Comparison of ENCODE assay signal across 31 cellular contexts in the genomic region with DNA sequence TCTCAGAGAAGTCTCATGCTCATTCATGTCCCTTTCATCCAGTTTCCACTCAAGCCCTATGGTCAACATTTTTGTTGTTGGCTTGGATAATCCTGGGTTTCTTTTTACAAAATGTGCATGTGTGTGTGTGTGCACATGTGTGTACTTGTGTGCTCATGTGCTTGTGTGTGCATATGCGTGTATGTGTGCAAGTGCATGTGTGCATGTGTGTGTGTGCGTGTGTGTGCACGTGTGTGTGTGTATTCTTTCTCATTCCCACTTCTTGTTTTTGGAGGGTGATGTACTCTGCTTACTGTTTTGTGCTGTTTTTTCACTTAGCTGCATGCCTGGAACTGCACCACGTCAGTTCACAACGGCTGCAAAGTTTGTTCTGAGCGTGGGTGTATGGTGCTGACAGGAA.
"Had no signal": no experiment of that assay in that cellular context is flagged by ENCODE, and none has a peak within 500 bp of the region (broad histone marks: within the 10 kb centered on the region; RNA-seq: fewer than 3 reads in every experiment).

No MANE protein-coding gene starts in this region.

- H3K36me3 Mint-ChIP-seq: activated CD4-positive, alpha-beta memory T cell treated with anti-CD3 and anti-CD28 coated beads for 36 hours; activated CD8-positive, alpha-beta memory T cell treated with anti-CD3 and anti-CD28 coated beads, Interleukin-2, amount 10 ng/mL, durations not matched to agents 7 days and 5 days; activated naive CD4-positive, alpha-beta T cell treated with anti-CD3 and anti-CD28 coated beads, Interleukin-2, amount 50 U/mL, for 24 hours; activated naive CD8-positive, alpha-beta T cell treated with anti-CD3 and anti-CD28 coated beads for 36 hours had no signal

- H3K36me3 ChIP-seq: adrenal gland, cardiac muscle cell, esophagus squamous epithelium, gastroesophageal sphincter had no signal

- H3K4me3 Mint-ChIP-seq: activated CD4-positive, alpha-beta memory T cell treated with anti-CD3 and anti-CD28 coated beads for 36 hours; activated CD4-positive, alpha-beta T cell treated with anti-CD3 and anti-CD28 coated beads for 36 hours; activated CD4-positive, alpha-beta T cell treated with anti-CD3 and anti-CD28 coated beads, Interleukin-2, amount 10 ng/mL, durations not matched to agents 24 days and 14 days; activated CD8-positive, alpha-beta memory T cell treated with anti-CD3 and anti-CD28 coated beads, Interleukin-2, amount 10 ng/mL, durations not matched to agents 7 days and 5 days; activated CD8-positive, alpha-beta T cell treated with anti-CD3 and anti-CD28 coated beads, Interleukin-2, amount 10 ng/mL, durations not matched to agents 7 days and 5 days; activated naive CD4-positive, alpha-beta T cell treated with anti-CD3 and anti-CD28 coated beads for 36 hours; activated naive CD4-positive, alpha-beta T cell treated with anti-CD3 and anti-CD28 coated beads, Interleukin-2, amount 50 U/mL, for 24 hours; activated naive CD8-positive, alpha-beta T cell treated with anti-CD3 and anti-CD28 coated beads for 36 hours; activated naive CD8-positive, alpha-beta T cell treated with anti-CD3 and anti-CD28 coated beads, Interleukin-2, amount 50 U/mL, for 24 hours; activated T-helper 1 cell treated with anti-CD3 and anti-CD28 coated beads, Interleukin-12 subunit alpha, Interleukin-12 subunit beta, Interleukin-2, Interleukin-4 antibody, amounts not matched to agents 30 ng/mL and 10 ng/mL and 1 ng/mL, durations not matched to agents 14 hours and 24 hours and 36 hours; central memory CD8-positive, alpha-beta T cell; dendritic cell treated with granulocyte-macrophage colony-stimulating factor and Interleukin-4, amounts not matched to agents 40 ng/mL and 50 ng/mL, for 4 days had no signal

- H3K27ac ChIP-seq: adrenal gland, body of pancreas, cardiac muscle cell, coronary artery, dorsolateral prefrontal cortex, epithelial cell of prostate, esophagus squamous epithelium, gastroesophageal sphincter had no signal

- H3K27ac Mint-ChIP-seq: activated CD4-positive, alpha-beta memory T cell treated with anti-CD3 and anti-CD28 coated beads for 36 hours; activated CD4-positive, alpha-beta T cell treated with anti-CD3 and anti-CD28 coated beads for 36 hours; activated CD4-positive, alpha-beta T cell treated with anti-CD3 and anti-CD28 coated beads, Interleukin-2, amount 10 ng/mL, durations not matched to agents 24 days and 14 days; activated CD8-positive, alpha-beta memory T cell treated with anti-CD3 and anti-CD28 coated beads, Interleukin-2, amount 10 ng/mL, durations not matched to agents 7 days and 5 days; activated CD8-positive, alpha-beta T cell treated with anti-CD3 and anti-CD28 coated beads, Interleukin-2, amount 10 ng/mL, durations not matched to agents 7 days and 5 days; activated naive CD4-positive, alpha-beta T cell treated with anti-CD3 and anti-CD28 coated beads for 36 hours; activated naive CD4-positive, alpha-beta T cell treated with anti-CD3 and anti-CD28 coated beads, Interleukin-2, amount 50 U/mL, for 24 hours; activated naive CD8-positive, alpha-beta T cell treated with anti-CD3 and anti-CD28 coated beads for 36 hours; activated naive CD8-positive, alpha-beta T cell treated with anti-CD3 and anti-CD28 coated beads, Interleukin-2, amount 50 U/mL, for 24 hours; activated T-helper 1 cell treated with anti-CD3 and anti-CD28 coated beads, Interleukin-12 subunit alpha, Interleukin-12 subunit beta, Interleukin-2, Interleukin-4 antibody, amounts not matched to agents 30 ng/mL and 10 ng/mL and 1 ng/mL, durations not matched to agents 14 hours and 24 hours and 36 hours; activated T-helper 2 cell treated with anti-CD3 and anti-CD28 coated beads, Interferon-gamma antibody, Interleukin-2, Interleukin-4, amounts not matched to agents 10 μg/mL and 5 μg/mL and 100 μg/mL, durations not matched to agents 14 hours and 24 hours and 36 hours; dendritic cell treated with granulocyte-macrophage colony-stimulating factor and Interleukin-4, amounts not matched to agents 40 ng/mL and 50 ng/mL, for 4 days had no signal

- ATAC-seq: activated CD4-positive, alpha-beta T cell treated with anti-CD3 and anti-CD28 coated beads for 36 hours; activated CD8-positive, alpha-beta memory T cell treated with anti-CD3 and anti-CD28 coated beads, Interleukin-2, amount 10 ng/mL, durations not matched to agents 7 days and 5 days; activated CD8-positive, alpha-beta T cell treated with anti-CD3 and anti-CD28 coated beads, Interleukin-2, amount 10 ng/mL, durations not matched to agents 7 days and 5 days; activated naive CD8-positive, alpha-beta T cell treated with anti-CD3 and anti-CD28 coated beads, Interleukin-2, amount 50 U/mL, for 24 hours; body of pancreas; gastroesophageal sphincter had no signal

- H3K4me1 Mint-ChIP-seq: activated CD4-positive, alpha-beta T cell treated with anti-CD3 and anti-CD28 coated beads for 36 hours; activated CD4-positive, alpha-beta T cell treated with anti-CD3 and anti-CD28 coated beads, Interleukin-2, amount 10 ng/mL, durations not matched to agents 24 days and 14 days; activated CD8-positive, alpha-beta memory T cell treated with anti-CD3 and anti-CD28 coated beads, Interleukin-2, amount 10 ng/mL, durations not matched to agents 7 days and 5 days; activated naive CD4-positive, alpha-beta T cell treated with anti-CD3 and anti-CD28 coated beads, Interleukin-2, amount 50 U/mL, for 24 hours; activated naive CD8-positive, alpha-beta T cell treated with anti-CD3 and anti-CD28 coated beads for 36 hours; activated naive CD8-positive, alpha-beta T cell treated with anti-CD3 and anti-CD28 coated beads, Interleukin-2, amount 50 U/mL, for 24 hours; central memory CD8-positive, alpha-beta T cell had no signal

- H3K9me3 ChIP-seq: adrenal gland, body of pancreas, esophagus squamous epithelium, gastroesophageal sphincter had no signal

- H3K4me1 ChIP-seq: adrenal gland, body of pancreas, esophagus squamous epithelium, gastroesophageal sphincter had no signal

- H3K4me3 ChIP-seq: adrenal gland, body of pancreas, cardiac muscle cell, coronary artery, dorsolateral prefrontal cortex, esophagus squamous epithelium, gastroesophageal sphincter had no signal

- DNase-seq: activated CD4-positive, alpha-beta memory T cell treated with anti-CD3 and anti-CD28 coated beads for 36 hours; activated CD4-positive, alpha-beta T cell treated with anti-CD3 and anti-CD28 coated beads for 36 hours; activated CD4-positive, alpha-beta T cell treated with anti-CD3 and anti-CD28 coated beads, Interleukin-2, amount 10 ng/mL, durations not matched to agents 24 days and 14 days; activated CD4-positive, CD25-positive, alpha-beta regulatory T cell; activated CD4-positive, CD25-positive, alpha-beta regulatory T cell treated with anti-CD3 and anti-CD28 coated beads, Interleukin-2, amount 50 U/mL, for 72 hours; activated CD8-positive, alpha-beta memory T cell treated with anti-CD3 and anti-CD28 coated beads, Interleukin-2, amount 10 ng/mL, durations not matched to agents 7 days and 5 days; activated CD8-positive, alpha-beta memory T cell treated with anti-CD3 and anti-CD28 coated beads, Interleukin-2, amount 50 U/mL, for 4 hours; activated CD8-positive, alpha-beta T cell treated with anti-CD3 and anti-CD28 coated beads, Interleukin-2, amount 10 ng/mL, durations not matched to agents 7 days and 5 days; activated naive CD4-positive, alpha-beta T cell treated with anti-CD3 and anti-CD28 coated beads for 36 hours; activated naive CD8-positive, alpha-beta T cell treated with anti-CD3 and anti-CD28 coated beads for 36 hours; activated naive CD8-positive, alpha-beta T cell treated with anti-CD3 and anti-CD28 coated beads, Interleukin-2, amount 50 U/mL, for 24 hours; activated T-cell treated with anti-CD3 and anti-CD28 coated beads, Interleukin-2, amount 50 U/mL, for 1 hour; activated T-cell treated with anti-CD3 and anti-CD28 coated beads, Interleukin-2, amount 50 U/mL, for 48 hours; adrenal gland; amygdala; body of pancreas; dorsolateral prefrontal cortex; effector memory CD4-positive, alpha-beta T cell; esophagus squamous epithelium; foreskin melanocyte; T-helper 2 cell had no signal

- FAIRE-seq: endothelial cell of umbilical vein had no signal

- H3K27me3 ChIP-seq: adrenal gland had no signal

- H3K27me3 Mint-ChIP-seq: activated CD4-positive, alpha-beta memory T cell treated with anti-CD3 and anti-CD28 coated beads for 36 hours; activated CD4-positive, alpha-beta T cell treated with anti-CD3 and anti-CD28 coated beads, Interleukin-2, amount 10 ng/mL, durations not matched to agents 24 days and 14 days had no signal

- H3K9me3 Mint-ChIP-seq: activated CD4-positive, alpha-beta memory T cell treated with anti-CD3 and anti-CD28 coated beads for 36 hours; activated CD4-positive, alpha-beta T cell treated with anti-CD3 and anti-CD28 coated beads, Interleukin-2, amount 10 ng/mL, durations not matched to agents 24 days and 14 days; activated naive CD4-positive, alpha-beta T cell treated with anti-CD3 and anti-CD28 coated beads for 36 hours; activated naive CD4-positive, alpha-beta T cell treated with anti-CD3 and anti-CD28 coated beads, Interleukin-2, amount 50 U/mL, for 24 hours; activated naive CD8-positive, alpha-beta T cell treated with anti-CD3 and anti-CD28 coated beads for 36 hours; activated naive CD8-positive, alpha-beta T cell treated with anti-CD3 and anti-CD28 coated beads, Interleukin-2, amount 50 U/mL, for 24 hours; activated T-helper 1 cell treated with anti-CD3 and anti-CD28 coated beads, Interleukin-12 subunit alpha, Interleukin-12 subunit beta, Interleukin-2, Interleukin-4 antibody, amounts not matched to agents 30 ng/mL and 10 ng/mL and 1 ng/mL, durations not matched to agents 14 hours and 24 hours and 36 hours; activated T-helper 2 cell treated with anti-CD3 and anti-CD28 coated beads, Interferon-gamma antibody, Interleukin-2, Interleukin-4, amounts not matched to agents 10 μg/mL and 5 μg/mL and 100 μg/mL, durations not matched to agents 14 hours and 24 hours and 36 hours; central memory CD8-positive, alpha-beta T cell; dendritic cell treated with granulocyte-macrophage colony-stimulating factor and Interleukin-4, amounts not matched to agents 40 ng/mL and 50 ng/mL, for 4 days had no signal
